Comparison of ENCODE assay signal across 1 cellular context in the genomic region with DNA sequence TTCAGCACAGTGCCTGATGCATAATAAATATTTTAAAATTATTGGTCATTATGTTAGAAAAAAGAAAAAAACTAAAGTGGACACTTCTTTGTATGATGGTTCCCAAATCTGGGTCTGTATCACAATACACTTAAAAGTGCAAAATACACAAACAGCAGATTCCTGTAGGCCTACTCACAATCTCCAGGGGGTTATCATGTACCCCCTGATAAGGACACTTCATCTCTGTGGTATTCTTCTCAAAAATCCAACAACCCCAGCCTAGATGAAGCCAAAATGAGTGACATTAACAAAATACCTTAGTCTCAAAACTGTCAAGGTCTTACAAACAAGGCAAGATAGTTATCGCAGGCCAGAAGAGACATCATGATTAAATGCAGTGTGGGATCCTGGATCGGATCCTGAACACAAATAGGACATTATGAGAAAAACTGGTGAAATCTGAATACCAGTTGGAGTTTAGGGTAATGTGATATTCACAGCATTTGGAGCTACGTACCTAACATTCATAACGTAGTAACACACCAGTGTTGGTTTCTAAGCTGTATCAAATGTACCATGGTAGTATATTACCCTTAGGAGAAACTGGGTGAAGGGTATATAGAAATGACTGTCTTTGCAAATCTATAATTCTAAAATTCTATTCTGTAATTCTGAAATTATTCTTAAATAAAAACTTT.
TF ChIP-seq lines count a peak whose summit lies in the region.

No MANE protein-coding gene starts in this region.

TF ChIP-seq in A549, 52 proteins besides CTCF, POLR2A, EP300 and RAD21 (continued from another document):
- TF ChIP-seq, protein P1, sequence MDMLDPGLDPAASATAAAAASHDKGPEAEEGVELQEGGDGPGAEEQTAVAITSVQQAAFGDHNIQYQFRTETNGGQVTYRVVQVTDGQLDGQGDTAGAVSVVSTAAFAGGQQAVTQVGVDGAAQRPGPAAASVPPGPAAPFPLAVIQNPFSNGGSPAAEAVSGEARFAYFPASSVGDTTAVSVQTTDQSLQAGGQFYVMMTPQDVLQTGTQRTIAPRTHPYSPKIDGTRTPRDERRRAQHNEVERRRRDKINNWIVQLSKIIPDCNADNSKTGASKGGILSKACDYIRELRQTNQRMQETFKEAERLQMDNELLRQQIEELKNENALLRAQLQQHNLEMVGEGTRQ (IDR thresholded peaks at IDR 0.05), result no peak
- no peak for TF ChIP-seq FOSL2 (IDR thresholded peaks at IDR 0.05)
- no peak for TF ChIP-seq FOSL2 (CRISPR knock-in tag; IDR thresholded peaks at IDR 0.05)
- no peak for TF ChIP-seq GATA3 (IDR thresholded peaks at IDR 0.05; ENCODE audit: borderline replicate concordance)
- TF ChIP-seq SREBF2 (IDR thresholded peaks at IDR 0.05), result no peak
- no peak for TF ChIP-seq CHD2 (IDR thresholded peaks at IDR 0.05; ENCODE audit: low read length, partially characterized antibody)
TF ChIP-seq in A549: peak in this region for 0.
